In the genomic region with DNA sequence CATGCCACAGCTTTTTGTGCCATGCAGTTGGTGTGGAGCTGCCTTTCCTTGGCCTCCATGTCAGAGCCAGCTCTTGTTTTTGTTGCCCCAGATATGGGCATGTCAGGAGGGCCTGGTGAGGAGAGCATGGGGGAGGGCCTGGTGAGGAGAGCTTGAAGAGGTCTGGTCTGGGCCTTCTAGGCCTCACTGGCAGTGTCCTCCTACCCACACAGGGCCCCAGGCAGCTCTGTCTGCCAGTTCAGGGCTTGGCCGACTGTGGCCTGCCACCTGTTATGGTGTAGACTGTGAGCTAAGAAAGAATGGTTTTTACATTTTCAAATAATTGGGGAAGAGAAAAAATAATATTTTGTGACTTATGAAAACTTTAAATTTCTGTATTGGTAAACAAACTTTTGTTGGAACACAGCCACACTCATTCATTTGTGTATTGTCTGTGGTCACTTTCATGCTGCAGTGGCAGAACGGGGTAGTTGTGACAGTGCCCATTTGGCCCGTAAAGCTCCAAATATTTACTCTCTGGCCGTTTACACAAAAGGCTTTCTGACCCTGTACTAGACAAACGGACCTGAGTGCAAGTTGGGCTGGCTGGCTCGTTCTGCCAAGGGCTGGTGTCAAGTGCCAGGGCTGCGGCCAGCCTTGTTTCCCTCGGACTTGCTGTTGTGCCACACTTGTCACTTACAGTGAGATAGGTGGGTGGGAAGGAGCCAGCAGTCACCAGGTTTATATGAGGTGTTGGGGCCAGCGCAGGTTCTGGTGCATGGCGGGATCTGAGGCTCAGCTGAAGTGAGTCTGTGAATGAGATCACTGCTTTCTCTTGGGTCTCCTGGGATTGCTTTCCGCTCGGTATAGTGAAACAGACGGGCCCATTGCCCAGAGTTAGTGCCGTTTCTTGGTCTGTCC, we compare ENCODE assay signal across 10 cellular contexts. TPM values are rescaled to one million over a fixed set of nuclear protein-coding genes. Genes with fewer than 3 reads are reported as not detected.
DNase-seq lines count a peak whose midpoint lies in the region; ATAC-seq and TF ChIP-seq lines count a peak whose summit lies in the region.
"Had no signal": no experiment of that assay in that cellular context is flagged by ENCODE, and none has a peak within 500 bp of the region (broad histone marks: within the 10 kb centered on the region; RNA-seq: fewer than 3 reads in every experiment).

No MANE protein-coding gene starts in this region.

- H2AK5ac ChIP-seq in neuronal stem cell (ENCODE audit: low read depth, low read length), result no peak overlapping the region

- no peak overlapping the region for H3K4me2 ChIP-seq in BLaER1
- H3K4me2 ChIP-seq in neuronal stem cell (ENCODE audit: insufficient read depth, low read length, poor library complexity, severe bottlenecking), result no peak overlapping the region

- H3K9ac ChIP-seq in BLaER1 (0 out of 2 replicates have a peak overlapping the region, but pooled peaks have one; percentile 45), neuronal stem cell (ENCODE audit: low read depth, low read length, poor library complexity) (no peak overlapping the region)

- no CpG with 5 or more reads among the region's 14 CpGs for WGBS in neuronal stem cell (ENCODE audit: extremely low coverage in 2 of 2, insufficient read length in 2 of 2, insufficient replicate concordance in 1 of 2), 2 donors

- no peak overlapping the region for H4K8ac ChIP-seq in neuronal stem cell (ENCODE audit: low read depth, low read length)

- H3K79me1 ChIP-seq in neuronal stem cell (ENCODE audit: low read depth, low read length), result peaks cover 13% of the 10 kb centered on the region

- no peak overlapping the region for H2AFZ ChIP-seq in neuronal stem cell (ENCODE audit: low read length)

- H3K23ac ChIP-seq in neuronal stem cell (ENCODE audit: low read depth, low read length, poor library complexity), result peak overlapping the region; percentile 75

- ATAC-seq in GM18907 (IDR thresholded peaks at IDR 0.05; ENCODE audit: unreplicated experiment), result no peak
- ATAC-seq: natural killer cell had no signal

- H3K9me3 ChIP-seq in BLaER1 (no peaks in the 10 kb centered on the region), neuronal stem cell (replicated peaks in 1 of 2; ENCODE audit: control insufficient read depth in 2 of 2, insufficient read depth in 1 of 2, low read depth in 1 of 2, low read length in 2 of 2) (no peaks in the 10 kb centered on the region)

- H3K36me3 ChIP-seq in BLaER1 (peaks cover 100% of the 10 kb centered on the region), neuronal stem cell (replicated peaks in 1 of 2; ENCODE audit: control insufficient read depth in 2 of 2, insufficient read depth in 2 of 2, low read length in 2 of 2) (peaks cover 48 to 92% of the 10 kb centered on the region in 2 donors)

- no peak overlapping the region for H3K4ac ChIP-seq in neuronal stem cell (ENCODE audit: low read length)

- H2BK15ac ChIP-seq in neuronal stem cell (ENCODE audit: low read length), result no peak overlapping the region

- H4K91ac ChIP-seq in neuronal stem cell (ENCODE audit: low read depth, low read length, poor library complexity), result no peak overlapping the region

- H2BK5ac ChIP-seq in neuronal stem cell (ENCODE audit: low read length), result no peak overlapping the region

- H3K14ac ChIP-seq in neuronal stem cell (ENCODE audit: low read length), result peak overlapping the region; percentile 17

- intact Hi-C loops in posterior vena cava (cut with DNase I), result no loop called here

- H3K4me1 ChIP-seq in BLaER1, result peaks cover 10% of the 10 kb centered on the region
- no peaks in the 10 kb centered on the region for H3K4me1 ChIP-seq in neuronal stem cell (ENCODE audit: control insufficient read depth in 2 of 2, insufficient read depth in 1 of 2, low read depth in 1 of 2, low read length in 2 of 2)

- no peak overlapping the region for H2BK120ac ChIP-seq in neuronal stem cell (ENCODE audit: low read depth, low read length)

- H3K27me3 ChIP-seq in BLaER1 (no peaks in the 10 kb centered on the region), neuronal stem cell (ENCODE audit: control insufficient read depth in 3 of 3, insufficient read depth in 3 of 3, low read depth in 1 of 3, low read length in 3 of 3) (peaks cover 0 to 2% (median 0%) of the 10 kb centered on the region in 3 experiments)

- no peak overlapping the region for H3K18ac ChIP-seq in neuronal stem cell (ENCODE audit: low read length)

- H3K4me3 ChIP-seq in BLaER1 (no peak overlapping the region), fibroblast of the aortic adventitia (ENCODE audit: low read depth, low read length) (no peak overlapping the region), neuronal stem cell (ENCODE audit: low read length in 2 of 2) (no peak overlapping the region)

- peak; percentile 58 for DNase-seq in NCI-H774 (lab: John Stamatoyannopoulos, UW)
- DNase-seq in fibroblast of the aortic adventitia (ENCODE audit: low read depth), result peak; percentile 57
- no peak for DNase-seq in neuronal stem cell (ENCODE audit: low spot score)
- DNase-seq in posterior vena cava (ENCODE audit: low spot score), result no peak
- no peak for DNase-seq in medulla oblongata (ENCODE audit: extremely low spot score)
- DNase-seq in NK-92 (lab: John Stamatoyannopoulos, UW; ENCODE audit: unreplicated experiment), result no peak
- DNase-seq: AML-193, natural killer cell had no signal

- H3K27ac ChIP-seq in BLaER1, result no peak overlapping the region
- H3K27ac ChIP-seq in neuronal stem cell (replicated peaks; ENCODE audit: low read length), result no peak overlapping the region

- TF ChIP-seq CTCF in fibroblast of the aortic adventitia (IDR thresholded peaks at IDR 0.05; ENCODE audit: insufficient read depth, low read length), result no peak

- H4K20me1 ChIP-seq in BLaER1, result peaks cover 94% of the 10 kb centered on the region

- H2BK12ac ChIP-seq in neuronal stem cell (ENCODE audit: low read length), result no peak overlapping the region

RNA-seq across cellular contexts. Expression of gene PGS1, which starts 18.2 kb away (rescaled TPM):
- total RNA-seq in fibroblast of the aortic adventitia (ENCODE audit: low replicate concordance) (13.9 and 40.2 TPM in 2 replicates), posterior vena cava (10 to 100 TPM; 33.6 to 33.7 TPM)
- 28.6 TPM for polyA plus RNA-seq in neuronal stem cell (2013, experiment 1 of 2)
- 27.5 TPM for polyA plus RNA-seq in neuronal stem cell (2013, experiment 2 of 2)

RNA-seq across cellular contexts. Expression of gene SOCS3, which starts 36.8 kb away (rescaled TPM):
- total RNA-seq in fibroblast of the aortic adventitia (ENCODE audit: low replicate concordance) (26.0 and 50.6 TPM in 2 replicates), posterior vena cava (10 to 100 TPM; 47.4 to 85.2 TPM)
- polyA plus RNA-seq in neuronal stem cell (2013, experiment 1 of 2), result 17.8 TPM
- polyA plus RNA-seq in neuronal stem cell (2013, experiment 2 of 2), result 18.2 TPM

Comparison
In these comparisons a context has a peak if more than half of its experiments do, and no peak if none do; other contexts are left out.
1. DNase-seq: peak in NCI-H774 (single experiment) and fibroblast of the aortic adventitia (single experiment); none in neuronal stem cell (single experiment), posterior vena cava (single experiment), medulla oblongata (single experiment) and NK-92 (single experiment).